Comparison of ENCODE assay signal across 39 cellular contexts in genomic region chr12:65776994-65777393, GRCh38. TPM values are rescaled to one million over a fixed set of nuclear protein-coding genes. Genes with fewer than 3 reads are reported as not detected.
"Had no signal": no experiment of that assay in that cellular context is flagged by ENCODE, and none has a peak within 500 bp of the region (broad histone marks: within the 10 kb centered on the region; RNA-seq: fewer than 3 reads in every experiment).

No MANE protein-coding gene starts in this region.

- DNase-seq: activated CD4-positive, alpha-beta memory T cell treated with anti-CD3 and anti-CD28 coated beads, Interleukin-2, amount 10 ng/mL, durations not matched to agents 7 days and 5 days; activated CD4-positive, alpha-beta T cell treated with anti-CD3 and anti-CD28 coated beads for 1 hour; activated CD4-positive, alpha-beta T cell treated with anti-CD3 and anti-CD28 coated beads for 36 hours; activated CD4-positive, alpha-beta T cell treated with anti-CD3 and anti-CD28 coated beads for 48 hours; activated CD4-positive, alpha-beta T cell treated with anti-CD3 and anti-CD28 coated beads, Interleukin-2, amount 10 ng/mL, durations not matched to agents 7 days and 5 days; activated CD4-positive, alpha-beta T cell treated with anti-CD3 and anti-CD28 coated beads, Interleukin-2, amount 50 U/mL, for 48 hours; activated CD4-positive, CD25-positive, alpha-beta regulatory T cell; activated CD8-positive, alpha-beta memory T cell treated with anti-CD3 and anti-CD28 coated beads for 24 hours; activated CD8-positive, alpha-beta memory T cell treated with anti-CD3 and anti-CD28 coated beads, Interleukin-2, amount 10 ng/mL, durations not matched to agents 7 days and 5 days; activated CD8-positive, alpha-beta memory T cell treated with anti-CD3 and anti-CD28 coated beads, Interleukin-2, amount 50 U/mL, for 48 hours; activated CD8-positive, alpha-beta T cell treated with anti-CD3 and anti-CD28 coated beads, Interleukin-2, amount 10 ng/mL, durations not matched to agents 7 days and 5 days; activated effector memory CD4-positive, alpha-beta T cell treated with Interleukin-2 at 50 U/mL for 16 hours; activated gamma-delta T cell; activated naive CD4-positive, alpha-beta T cell treated with anti-CD3 and anti-CD28 coated beads, Interleukin-2, amount 10 ng/mL, durations not matched to agents 7 days and 5 days; activated naive CD4-positive, alpha-beta T cell treated with Interleukin-2 at 50 U/mL for 16 hours; activated naive CD8-positive, alpha-beta T cell treated with anti-CD3 and anti-CD28 coated beads, Interleukin-2, amount 10 ng/mL, durations not matched to agents 7 days and 5 days; activated naive CD8-positive, alpha-beta T cell treated with anti-CD3 and anti-CD28 coated beads, Interleukin-2, amount 50 U/mL, for 24 hours; activated T-cell treated with anti-CD3 and anti-CD28 coated beads, Interleukin-2, amount 50 U/mL, for 24 hours; activated T-cell treated with anti-CD3 and anti-CD28 coated beads, Interleukin-2, amount 50 U/mL, for 48 hours; amygdala; anterior cingulate cortex; caudate nucleus; cerebellar nuclear complex; colonic mucosa; T-helper 2 cell; T-helper 9 cell had no signal

- H3K4me3 Mint-ChIP-seq: activated CD4-positive, alpha-beta memory T cell treated with anti-CD3 and anti-CD28 coated beads, Interleukin-2, amount 10 ng/mL, durations not matched to agents 7 days and 5 days; activated CD4-positive, alpha-beta T cell treated with anti-CD3 and anti-CD28 coated beads for 36 hours; activated CD4-positive, alpha-beta T cell treated with anti-CD3 and anti-CD28 coated beads, Interleukin-2, amount 10 ng/mL, durations not matched to agents 7 days and 5 days; activated CD8-positive, alpha-beta memory T cell treated with anti-CD3 and anti-CD28 coated beads, Interleukin-2, amount 10 ng/mL, durations not matched to agents 7 days and 5 days; activated CD8-positive, alpha-beta T cell treated with anti-CD3 and anti-CD28 coated beads, Interleukin-2, amount 10 ng/mL, durations not matched to agents 7 days and 5 days; activated naive CD4-positive, alpha-beta T cell treated with anti-CD3 and anti-CD28 coated beads, Interleukin-2, amount 10 ng/mL, durations not matched to agents 7 days and 5 days; activated naive CD4-positive, alpha-beta T cell treated with anti-CD3 and anti-CD28 coated beads, Interleukin-2, amount 50 U/mL, for 24 hours; activated naive CD8-positive, alpha-beta T cell; activated naive CD8-positive, alpha-beta T cell treated with anti-CD3 and anti-CD28 coated beads, Interleukin-2, amount 10 ng/mL, durations not matched to agents 7 days and 5 days; activated naive CD8-positive, alpha-beta T cell treated with anti-CD3 and anti-CD28 coated beads, Interleukin-2, amount 50 U/mL, for 24 hours; activated T-cell treated with anti-CD3 and anti-CD28 coated beads, Interleukin-2, amount 50 U/mL, for 24 hours; brain; central memory CD8-positive, alpha-beta T cell; T-helper 1 cell treated with Interleukin-12 subunit alpha and Interleukin-12 subunit beta and Interleukin-4 antibody, amounts not matched to agents 30 μg/mL and 1 μg/mL, for 36 hours; T-helper 2 cell treated with Interferon-gamma antibody and Interleukin-4, amounts not matched to agents 5 μg/mL and 100 μg/mL, for 36 hours had no signal

- FAIRE-seq: bronchial epithelial cell, TTC549 had no signal

- H3K27me3 Mint-ChIP-seq: activated CD4-positive, alpha-beta memory T cell treated with anti-CD3 and anti-CD28 coated beads, Interleukin-2, amount 10 ng/mL, durations not matched to agents 7 days and 5 days; activated naive CD4-positive, alpha-beta T cell treated with anti-CD3 and anti-CD28 coated beads, Interleukin-2, amount 10 ng/mL, durations not matched to agents 7 days and 5 days had no signal

- H3K27ac ChIP-seq: ascending aorta, cardiac muscle cell, colonic mucosa, VCaP had no signal

- H3K36me3 ChIP-seq: ascending aorta, cardiac muscle cell, colonic mucosa had no signal

- H3K4me3 ChIP-seq: ascending aorta, cardiac muscle cell, colonic mucosa had no signal

- H3K4me1 Mint-ChIP-seq: activated CD4-positive, alpha-beta memory T cell treated with anti-CD3 and anti-CD28 coated beads, Interleukin-2, amount 10 ng/mL, durations not matched to agents 7 days and 5 days; activated CD4-positive, alpha-beta T cell treated with anti-CD3 and anti-CD28 coated beads for 36 hours; activated CD4-positive, alpha-beta T cell treated with anti-CD3 and anti-CD28 coated beads, Interleukin-2, amount 10 ng/mL, durations not matched to agents 7 days and 5 days; activated CD8-positive, alpha-beta memory T cell treated with anti-CD3 and anti-CD28 coated beads, Interleukin-2, amount 10 ng/mL, durations not matched to agents 7 days and 5 days; activated naive CD4-positive, alpha-beta T cell treated with anti-CD3 and anti-CD28 coated beads, Interleukin-2, amount 10 ng/mL, durations not matched to agents 7 days and 5 days; activated naive CD4-positive, alpha-beta T cell treated with anti-CD3 and anti-CD28 coated beads, Interleukin-2, amount 50 U/mL, for 24 hours; activated naive CD8-positive, alpha-beta T cell treated with anti-CD3 and anti-CD28 coated beads, Interleukin-2, amount 10 ng/mL, durations not matched to agents 7 days and 5 days; activated naive CD8-positive, alpha-beta T cell treated with anti-CD3 and anti-CD28 coated beads, Interleukin-2, amount 50 U/mL, for 24 hours; brain; central memory CD8-positive, alpha-beta T cell had no signal

- H3K9me3 Mint-ChIP-seq: activated CD4-positive, alpha-beta memory T cell treated with anti-CD3 and anti-CD28 coated beads, Interleukin-2, amount 10 ng/mL, durations not matched to agents 7 days and 5 days; activated naive CD4-positive, alpha-beta T cell treated with anti-CD3 and anti-CD28 coated beads, Interleukin-2, amount 10 ng/mL, durations not matched to agents 7 days and 5 days; activated T-helper 2 cell treated with anti-CD3 and anti-CD28 coated beads, Interferon-gamma antibody, Interleukin-2, Interleukin-4, amounts not matched to agents 10 μg/mL and 5 μg/mL and 100 μg/mL, durations not matched to agents 14 hours and 24 hours and 36 hours; central memory CD8-positive, alpha-beta T cell; T-helper 1 cell treated with Interleukin-12 subunit alpha and Interleukin-12 subunit beta and Interleukin-4 antibody, amounts not matched to agents 30 μg/mL and 1 μg/mL, for 36 hours; T-helper 2 cell treated with Interferon-gamma antibody and Interleukin-4, amounts not matched to agents 5 μg/mL and 100 μg/mL, for 36 hours had no signal

- ATAC-seq: activated CD4-positive, alpha-beta T cell treated with anti-CD3 and anti-CD28 coated beads for 36 hours; activated CD4-positive, CD25-positive, alpha-beta regulatory T cell treated with anti-CD3 and anti-CD28 coated beads, Interleukin-2, amount 50 U/mL, for 24 hours; activated CD8-positive, alpha-beta memory T cell treated with anti-CD3 and anti-CD28 coated beads, Interleukin-2, amount 10 ng/mL, durations not matched to agents 7 days and 5 days; activated CD8-positive, alpha-beta T cell treated with anti-CD3 and anti-CD28 coated beads, Interleukin-2, amount 10 ng/mL, durations not matched to agents 7 days and 5 days; activated naive CD8-positive, alpha-beta T cell treated with anti-CD3 and anti-CD28 coated beads, Interleukin-2, amount 50 U/mL, for 24 hours had no signal

- H3K27ac Mint-ChIP-seq: activated CD4-positive, alpha-beta memory T cell treated with anti-CD3 and anti-CD28 coated beads, Interleukin-2, amount 10 ng/mL, durations not matched to agents 7 days and 5 days; activated CD4-positive, alpha-beta T cell treated with anti-CD3 and anti-CD28 coated beads for 36 hours; activated CD4-positive, alpha-beta T cell treated with anti-CD3 and anti-CD28 coated beads, Interleukin-2, amount 10 ng/mL, durations not matched to agents 7 days and 5 days; activated CD8-positive, alpha-beta memory T cell treated with anti-CD3 and anti-CD28 coated beads, Interleukin-2, amount 10 ng/mL, durations not matched to agents 7 days and 5 days; activated CD8-positive, alpha-beta T cell treated with anti-CD3 and anti-CD28 coated beads, Interleukin-2, amount 10 ng/mL, durations not matched to agents 7 days and 5 days; activated naive CD4-positive, alpha-beta T cell treated with anti-CD3 and anti-CD28 coated beads, Interleukin-2, amount 10 ng/mL, durations not matched to agents 7 days and 5 days; activated naive CD8-positive, alpha-beta T cell; activated naive CD8-positive, alpha-beta T cell treated with anti-CD3 and anti-CD28 coated beads, Interleukin-2, amount 10 ng/mL, durations not matched to agents 7 days and 5 days; activated naive CD8-positive, alpha-beta T cell treated with anti-CD3 and anti-CD28 coated beads, Interleukin-2, amount 50 U/mL, for 24 hours; activated T-cell treated with anti-CD3 and anti-CD28 coated beads, Interleukin-2, amount 50 U/mL, for 24 hours; activated T-helper 2 cell treated with anti-CD3 and anti-CD28 coated beads, Interferon-gamma antibody, Interleukin-2, Interleukin-4, amounts not matched to agents 10 μg/mL and 5 μg/mL and 100 μg/mL, durations not matched to agents 14 hours and 24 hours and 36 hours; brain; T-helper 1 cell treated with Interleukin-12 subunit alpha and Interleukin-12 subunit beta and Interleukin-4 antibody, amounts not matched to agents 30 μg/mL and 1 μg/mL, for 36 hours; T-helper 2 cell treated with Interferon-gamma antibody and Interleukin-4, amounts not matched to agents 5 μg/mL and 100 μg/mL, for 36 hours had no signal

- H3K36me3 Mint-ChIP-seq: activated CD8-positive, alpha-beta memory T cell treated with anti-CD3 and anti-CD28 coated beads, Interleukin-2, amount 10 ng/mL, durations not matched to agents 7 days and 5 days; activated naive CD4-positive, alpha-beta T cell treated with anti-CD3 and anti-CD28 coated beads, Interleukin-2, amount 10 ng/mL, durations not matched to agents 7 days and 5 days; activated naive CD4-positive, alpha-beta T cell treated with anti-CD3 and anti-CD28 coated beads, Interleukin-2, amount 50 U/mL, for 24 hours; activated naive CD8-positive, alpha-beta T cell; activated naive CD8-positive, alpha-beta T cell treated with anti-CD3 and anti-CD28 coated beads, Interleukin-2, amount 10 ng/mL, durations not matched to agents 7 days and 5 days; brain had no signal

- H3K9me3 ChIP-seq: ascending aorta, colonic mucosa had no signal

- H3K4me1 ChIP-seq: ascending aorta, colonic mucosa had no signal

- H3K27me3 ChIP-seq: ascending aorta, cardiac muscle cell, colonic mucosa had no signal

RNA-seq across cellular contexts. Expression of gene HMGA2, which starts 47.3 kb away (rescaled TPM):
- total RNA-seq: activated CD4-positive, alpha-beta memory T cell treated with anti-CD3 and anti-CD28 coated beads, Interleukin-2, amount 10 ng/mL, durations not matched to agents 7 days and 5 days; activated CD4-positive, alpha-beta T cell treated with anti-CD3 and anti-CD28 coated beads for 36 hours; activated CD4-positive, alpha-beta T cell treated with anti-CD3 and anti-CD28 coated beads, Interleukin-2, amount 10 ng/mL, durations not matched to agents 7 days and 5 days; activated CD8-positive, alpha-beta memory T cell treated with anti-CD3 and anti-CD28 coated beads, Interleukin-2, amount 10 ng/mL, durations not matched to agents 7 days and 5 days; activated CD8-positive, alpha-beta T cell treated with anti-CD3 and anti-CD28 coated beads, Interleukin-2, amount 10 ng/mL, durations not matched to agents 7 days and 5 days; activated naive CD8-positive, alpha-beta T cell treated with anti-CD3 and anti-CD28 coated beads, Interleukin-2, amount 10 ng/mL, durations not matched to agents 7 days and 5 days; activated T-helper 2 cell treated with anti-CD3 and anti-CD28 coated beads, Interferon-gamma antibody, Interleukin-2, Interleukin-4, amounts not matched to agents 10 μg/mL and 5 μg/mL and 100 μg/mL, durations not matched to agents 14 hours and 24 hours and 36 hours; ascending aorta had no signal
